ENCODE assay signal across 23 cellular contexts in the genomic region with DNA sequence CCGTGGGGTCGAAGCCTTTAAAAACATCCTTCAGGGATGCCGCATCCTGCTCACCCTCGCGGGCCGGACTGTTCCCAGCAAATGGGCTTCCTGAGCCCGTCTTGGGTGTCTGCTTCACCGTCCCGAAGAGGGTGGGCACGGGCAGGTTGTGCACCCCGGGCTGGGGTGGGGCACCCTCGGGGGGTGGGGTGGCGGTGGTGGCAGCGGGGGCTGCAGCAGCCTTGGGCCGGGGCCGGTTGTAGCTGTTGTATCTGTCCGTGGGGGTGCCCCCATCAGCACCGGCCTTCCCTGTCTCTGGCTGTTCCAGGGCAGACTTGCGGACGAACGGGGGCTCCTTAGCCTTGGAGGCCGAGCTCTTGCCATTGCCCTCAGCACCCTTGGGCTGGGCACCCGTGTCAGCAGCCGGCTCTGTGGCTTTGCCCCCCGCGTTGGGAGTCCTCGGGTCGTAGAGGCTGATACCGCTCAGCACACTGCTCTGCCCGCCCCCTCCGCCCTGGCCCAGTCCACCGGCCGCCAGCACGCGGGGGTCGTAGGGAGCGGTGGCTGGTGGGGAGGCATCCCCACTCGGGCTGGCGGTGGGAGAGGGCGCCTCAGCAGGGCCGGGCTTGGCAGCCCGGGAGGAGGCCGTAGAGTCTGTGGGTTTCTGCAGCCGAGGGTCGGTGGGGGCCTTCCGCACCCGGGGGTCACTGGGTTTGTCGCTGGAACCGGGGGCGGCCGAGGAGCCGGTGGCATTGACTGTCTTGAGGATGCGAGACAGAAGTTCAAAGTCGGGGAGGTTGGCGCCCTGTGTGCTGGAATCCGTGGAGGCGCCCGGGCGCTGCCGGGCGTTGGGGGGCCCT. TPM values are rescaled to one million over a fixed set of nuclear protein-coding genes. Genes with fewer than 3 reads are reported as not detected.
"Had no signal": no experiment of that assay in that cellular context is flagged by ENCODE, and none has a peak within 500 bp of the region (broad histone marks: within the 10 kb centered on the region; RNA-seq: fewer than 3 reads in every experiment).

No MANE protein-coding gene starts in this region.

- H3K27ac Mint-ChIP-seq: dendritic cell treated with granulocyte-macrophage colony-stimulating factor and Interleukin-4, amounts not matched to agents 40 ng/mL and 50 ng/mL, for 4 days; nephron had no signal

- DNase-seq: cerebellar nuclear complex; heart left ventricle; hippocampal formation; mesendoderm; naive B cell; occipital lobe; psoas muscle; spleen; stimulated activated CD4-positive, alpha-beta T cell treated with anti-CD3 and anti-CD28 coated beads, Interleukin-15, amount 100 ng/mL, for 24 hours; stimulated activated CD4-positive, alpha-beta T cell treated with anti-CD3 and anti-CD28 coated beads, Interleukin-1b, Interleukin-23, amount 100 ng/mL, for 48 hours; stimulated activated CD4-positive, alpha-beta T cell treated with anti-CD3 and anti-CD28 coated beads, Interleukin-4, amount 100 ng/mL, for 24 hours; stimulated activated naive CD4-positive, alpha-beta T cell treated with Interleukin-2 at 50 U/mL for 16 hours; tibial artery; uterus had no signal

- H3K4me3 ChIP-seq: heart left ventricle, left lung, lung, psoas muscle, spleen, tibial artery, upper lobe of left lung, uterus had no signal

- H3K4me1 ChIP-seq: heart left ventricle, left lung, psoas muscle, tibial artery, upper lobe of left lung, uterus had no signal

- H3K36me3 ChIP-seq: uterus had no signal

- H3K9me3 Mint-ChIP-seq: dendritic cell treated with granulocyte-macrophage colony-stimulating factor and Interleukin-4, amounts not matched to agents 40 ng/mL and 50 ng/mL, for 4 days; naive B cell; nephron had no signal

- H3K4me1 Mint-ChIP-seq: nephron had no signal

- H3K4me3 Mint-ChIP-seq: dendritic cell treated with granulocyte-macrophage colony-stimulating factor and Interleukin-4, amounts not matched to agents 40 ng/mL and 50 ng/mL, for 4 days; naive B cell; nephron had no signal

- H3K9me3 ChIP-seq: heart left ventricle, left lung, psoas muscle, spleen, tibial artery, upper lobe of left lung, uterus had no signal

- H3K27ac ChIP-seq: heart left ventricle, left lung, psoas muscle, spleen, tibial artery, upper lobe of left lung, uterus had no signal

- H3K27me3 Mint-ChIP-seq: dendritic cell treated with granulocyte-macrophage colony-stimulating factor and Interleukin-4, amounts not matched to agents 40 ng/mL and 50 ng/mL, for 4 days; naive B cell had no signal

- FAIRE-seq: colon, frontal cortex, islet of Langerhans had no signal

- H3K27me3 ChIP-seq: heart left ventricle, left lung, spleen, tibial artery, upper lobe of left lung, uterus had no signal

- ATAC-seq: heart left ventricle, left lung, sciatic nerve had no signal

RNA-seq across cellular contexts. Expression of a gene that starts 47.0 kb away (rescaled TPM):
- total RNA-seq: uterus had no signal
